In the genomic region with DNA sequence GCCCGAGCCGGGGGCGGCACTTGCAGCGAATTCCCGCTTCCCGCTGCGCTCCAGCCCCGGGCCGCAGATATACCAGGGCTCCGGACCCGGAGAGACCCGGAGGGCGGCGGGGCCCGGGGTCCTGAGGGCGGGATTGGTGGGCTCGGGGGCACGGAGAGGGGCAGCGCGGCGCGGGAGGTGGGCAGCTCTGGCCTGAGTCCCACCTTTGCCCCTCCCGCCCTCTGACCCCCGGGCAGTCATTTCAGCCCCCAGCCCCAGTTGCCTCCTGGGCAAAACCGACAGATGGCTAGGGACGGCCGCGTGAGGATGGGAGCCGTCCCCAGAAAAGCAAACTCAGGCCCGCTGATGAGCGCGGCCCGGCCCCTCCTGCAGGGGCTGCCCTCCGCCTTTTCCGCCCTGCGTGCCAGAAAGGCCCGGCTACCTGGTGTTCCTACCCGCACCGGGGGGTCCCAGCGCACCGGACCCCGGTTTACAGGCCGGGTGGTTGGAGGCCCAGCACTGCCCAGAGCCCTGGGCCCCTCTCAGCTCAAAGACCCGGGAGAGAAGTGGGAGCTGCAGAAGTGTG, we compare ENCODE assay signal across 1 cellular context.
TF ChIP-seq lines count a peak whose summit lies in the region.

No MANE protein-coding gene starts in this region.

TF ChIP-seq in GM23338, 12 proteins besides CTCF, POLR2A, EP300 and RAD21 (continued from another document):
- TF ChIP-seq, protein P1, sequence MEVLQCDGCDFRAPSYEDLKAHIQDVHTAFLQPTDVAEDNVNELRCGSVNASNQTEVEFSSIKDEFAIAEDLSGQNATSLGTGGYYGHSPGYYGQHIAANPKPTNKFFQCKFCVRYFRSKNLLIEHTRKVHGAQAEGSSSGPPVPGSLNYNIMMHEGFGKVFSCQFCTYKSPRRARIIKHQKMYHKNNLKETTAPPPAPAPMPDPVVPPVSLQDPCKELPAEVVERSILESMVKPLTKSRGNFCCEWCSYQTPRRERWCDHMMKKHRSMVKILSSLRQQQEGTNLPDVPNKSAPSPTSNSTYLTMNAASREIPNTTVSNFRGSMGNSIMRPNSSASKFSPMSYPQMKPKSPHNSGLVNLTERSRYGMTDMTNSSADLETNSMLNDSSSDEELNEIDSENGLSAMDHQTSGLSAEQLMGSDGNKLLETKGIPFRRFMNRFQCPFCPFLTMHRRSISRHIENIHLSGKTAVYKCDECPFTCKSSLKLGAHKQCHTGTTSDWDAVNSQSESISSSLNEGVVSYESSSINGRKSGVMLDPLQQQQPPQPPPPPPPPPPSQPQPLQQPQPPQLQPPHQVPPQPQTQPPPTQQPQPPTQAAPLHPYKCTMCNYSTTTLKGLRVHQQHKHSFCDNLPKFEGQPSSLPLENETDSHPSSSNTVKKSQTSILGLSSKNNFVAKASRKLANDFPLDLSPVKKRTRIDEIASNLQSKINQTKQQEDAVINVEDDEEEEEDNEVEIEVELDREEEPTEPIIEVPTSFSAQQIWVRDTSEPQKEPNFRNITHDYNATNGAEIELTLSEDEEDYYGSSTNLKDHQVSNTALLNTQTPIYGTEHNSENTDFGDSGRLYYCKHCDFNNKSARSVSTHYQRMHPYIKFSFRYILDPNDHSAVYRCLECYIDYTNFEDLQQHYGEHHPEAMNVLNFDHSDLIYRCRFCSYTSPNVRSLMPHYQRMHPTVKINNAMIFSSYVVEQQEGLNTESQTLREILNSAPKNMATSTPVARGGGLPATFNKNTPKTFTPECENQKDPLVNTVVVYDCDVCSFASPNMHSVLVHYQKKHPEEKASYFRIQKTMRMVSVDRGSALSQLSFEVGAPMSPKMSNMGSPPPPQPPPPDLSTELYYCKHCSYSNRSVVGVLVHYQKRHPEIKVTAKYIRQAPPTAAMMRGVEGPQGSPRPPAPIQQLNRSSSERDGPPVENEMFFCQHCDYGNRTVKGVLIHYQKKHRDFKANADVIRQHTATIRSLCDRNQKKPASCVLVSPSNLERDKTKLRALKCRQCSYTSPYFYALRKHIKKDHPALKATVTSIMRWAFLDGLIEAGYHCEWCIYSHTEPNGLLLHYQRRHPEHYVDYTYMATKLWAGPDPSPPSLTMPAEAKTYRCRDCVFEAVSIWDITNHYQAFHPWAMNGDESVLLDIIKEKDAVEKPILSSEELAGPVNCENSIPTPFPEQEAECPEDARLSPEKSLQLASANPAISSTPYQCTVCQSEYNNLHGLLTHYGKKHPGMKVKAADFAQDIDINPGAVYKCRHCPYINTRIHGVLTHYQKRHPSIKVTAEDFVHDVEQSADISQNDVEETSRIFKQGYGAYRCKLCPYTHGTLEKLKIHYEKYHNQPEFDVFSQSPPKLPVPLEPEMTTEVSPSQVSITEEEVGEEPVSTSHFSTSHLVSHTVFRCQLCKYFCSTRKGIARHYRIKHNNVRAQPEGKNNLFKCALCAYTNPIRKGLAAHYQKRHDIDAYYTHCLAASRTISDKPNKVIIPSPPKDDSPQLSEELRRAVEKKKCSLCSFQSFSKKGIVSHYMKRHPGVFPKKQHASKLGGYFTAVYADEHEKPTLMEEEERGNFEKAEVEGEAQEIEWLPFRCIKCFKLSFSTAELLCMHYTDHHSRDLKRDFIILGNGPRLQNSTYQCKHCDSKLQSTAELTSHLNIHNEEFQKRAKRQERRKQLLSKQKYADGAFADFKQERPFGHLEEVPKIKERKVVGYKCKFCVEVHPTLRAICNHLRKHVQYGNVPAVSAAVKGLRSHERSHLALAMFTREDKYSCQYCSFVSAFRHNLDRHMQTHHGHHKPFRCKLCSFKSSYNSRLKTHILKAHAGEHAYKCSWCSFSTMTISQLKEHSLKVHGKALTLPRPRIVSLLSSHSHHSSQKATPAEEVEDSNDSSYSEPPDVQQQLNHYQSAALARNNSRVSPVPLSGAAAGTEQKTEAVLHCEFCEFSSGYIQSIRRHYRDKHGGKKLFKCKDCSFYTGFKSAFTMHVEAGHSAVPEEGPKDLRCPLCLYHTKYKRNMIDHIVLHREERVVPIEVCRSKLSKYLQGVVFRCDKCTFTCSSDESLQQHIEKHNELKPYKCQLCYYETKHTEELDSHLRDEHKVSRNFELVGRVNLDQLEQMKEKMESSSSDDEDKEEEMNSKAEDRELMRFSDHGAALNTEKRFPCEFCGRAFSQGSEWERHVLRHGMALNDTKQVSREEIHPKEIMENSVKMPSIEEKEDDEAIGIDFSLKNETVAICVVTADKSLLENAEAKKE (CRISPR knock-in tag; IDR thresholded peaks at IDR 0.05) = no peak
- TF ChIP-seq JUNB (IDR thresholded peaks at IDR 0.05; ENCODE audit: unreplicated experiment) = no peak
